Comparison of ENCODE assay signal across 1 cellular context in genomic region chr12:6534158-6534913, GRCh38.
TF ChIP-seq lines count a peak whose summit lies in the region.

Gene GAPDH (plus strand): TSS chr12:6534517. CDS start chr12:6534833, 316 bp downstream.

TF ChIP-seq in HEK293, 187 proteins besides CTCF, POLR2A, EP300 and RAD21 (continued from another document):
- TF ChIP-seq GLIS1 (tag by site-specific recombination; IDR thresholded peaks at IDR 0.05) (peak; percentile 62; the same call in 1 of the 2 replicates), ZNF169 (tag by site-specific recombination; IDR thresholded peaks at IDR 0.05) (peak; percentile 74; the same call in 1 of the 2 replicates), ZBTB21 (tag by site-specific recombination; IDR thresholded peaks at IDR 0.05) (peak; percentile 51; the same call in 1 of the 2 replicates)
- TF ChIP-seq, protein P1, sequence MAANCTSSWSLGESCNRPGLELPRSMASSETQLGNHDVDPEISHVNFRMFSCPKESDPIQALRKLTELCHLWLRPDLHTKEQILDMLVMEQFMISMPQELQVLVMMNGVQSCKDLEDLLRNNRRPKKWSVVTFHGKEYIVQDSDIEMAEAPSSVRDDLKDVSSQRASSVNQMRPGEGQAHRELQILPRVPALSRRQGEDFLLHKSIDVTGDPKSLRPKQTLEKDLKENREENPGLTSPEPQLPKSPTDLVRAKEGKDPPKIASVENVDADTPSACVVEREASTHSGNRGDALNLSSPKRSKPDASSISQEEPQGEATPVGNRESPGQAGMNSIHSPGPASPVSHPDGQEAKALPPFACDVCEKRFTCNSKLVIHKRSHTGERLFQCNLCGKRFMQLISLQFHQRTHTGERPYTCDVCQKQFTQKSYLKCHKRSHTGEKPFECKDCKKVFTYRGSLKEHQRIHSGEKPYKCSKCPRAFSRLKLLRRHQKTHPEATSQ (tag by site-specific recombination; IDR thresholded peaks at IDR 0.05): peak; percentile 54; the same call in 1 of the 2 replicates
